10 cellular contexts compared by ENCODE assay signal in genomic region chr12:101959607-101960006, GRCh38.
"Had no signal": no experiment of that assay in that cellular context is flagged by ENCODE, and none has a peak within 500 bp of the region (broad histone marks: within the 10 kb centered on the region; RNA-seq: fewer than 3 reads in every experiment).

No MANE protein-coding gene starts in this region.

- H3K27ac Mint-ChIP-seq: H9, HFFc6 had no signal

- DNase-seq: GM23248, GOT3, H7, H9, HCEC 1CT, HFFc6 had no signal

- H3K9ac ChIP-seq: GM23248 had no signal

- ATAC-seq: HCT116 had no signal

- H3K4me1 Mint-ChIP-seq: H9 had no signal

- H3K4me3 Mint-ChIP-seq: H9, HFFc6 had no signal

- H3K4me3 ChIP-seq: GM23248, HAP-1 had no signal

- H3K36me3 ChIP-seq: HAP-1 had no signal

- H3K9me3 ChIP-seq: HAP-1 had no signal

- H3K27ac ChIP-seq: GM23248 had no signal

- FAIRE-seq: H1, H54 had no signal

- H2AFZ ChIP-seq: GM23248 had no signal
